In the genomic region with DNA sequence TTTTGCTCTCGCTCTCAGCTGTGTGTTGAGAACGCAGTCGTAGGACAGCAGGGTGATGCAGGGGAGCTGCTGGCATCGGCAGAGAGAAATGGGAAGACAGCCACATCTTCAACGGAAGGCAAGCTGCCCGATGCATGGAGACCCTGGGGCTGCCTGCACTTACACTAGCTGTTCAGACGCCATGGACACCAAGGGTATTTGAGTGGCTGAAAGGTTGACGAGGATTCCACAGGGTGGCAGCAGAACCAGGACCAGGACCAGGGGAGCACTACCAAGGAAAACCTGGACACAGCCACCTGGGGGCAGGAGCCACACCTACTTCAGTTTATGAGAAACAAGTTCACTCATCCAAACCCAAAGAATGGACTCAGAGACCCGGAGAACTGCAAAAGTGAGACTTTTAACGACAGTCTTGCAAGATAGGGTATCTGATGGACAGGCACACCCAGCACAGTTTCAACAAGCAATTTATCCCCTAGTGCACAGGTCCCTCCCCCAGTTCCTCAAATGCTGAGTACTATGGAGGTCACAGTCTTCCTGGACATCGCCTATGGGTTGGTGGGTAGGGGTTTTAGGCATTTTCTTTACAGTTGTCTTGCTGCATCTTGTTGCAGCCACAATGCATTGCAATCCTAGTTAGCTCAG, we compare ENCODE assay signal across 1 cellular context.
TF ChIP-seq lines count a peak whose summit lies in the region.

No MANE protein-coding gene starts in this region.

TF ChIP-seq in Ishikawa, 13 proteins besides CTCF, POLR2A, EP300 and RAD21 (continued from another document):
- TF ChIP-seq REST (IDR thresholded peaks at IDR 0.05; ENCODE audit: low read depth) = no peak
- no peak for TF ChIP-seq CEBPB (IDR thresholded peaks at IDR 0.05)
- no peak for TF ChIP-seq CREB1 (IDR thresholded peaks at IDR 0.05; ENCODE audit: low read depth)
TF ChIP-seq in Ishikawa: peak in this region for 0.
